ENCODE assay signal across 1 cellular context in the genomic region with DNA sequence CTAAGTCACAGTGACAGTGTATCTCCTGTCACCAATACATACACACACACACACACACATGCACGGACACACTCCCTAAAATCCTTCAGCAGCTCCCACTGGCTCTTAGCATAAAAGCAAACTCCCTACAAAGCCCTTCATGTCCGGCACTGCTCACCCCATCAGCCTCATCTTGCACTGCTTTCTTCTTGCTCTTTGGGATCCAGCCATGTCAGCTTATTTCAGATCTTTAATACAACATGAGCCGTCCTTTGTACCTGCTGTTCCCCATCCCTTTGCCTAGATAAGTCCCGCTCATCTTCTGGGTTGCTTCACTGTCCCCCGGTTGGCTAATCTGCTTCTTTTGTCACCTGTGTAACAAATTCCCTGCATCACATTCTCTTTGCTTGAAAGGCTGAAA.
TF ChIP-seq lines count a peak whose summit lies in the region.

No MANE protein-coding gene starts in this region.

TF ChIP-seq in SK-N-SH, 30 proteins besides CTCF, POLR2A, EP300 and RAD21 (continued from another document):
- TF ChIP-seq NFIC (IDR thresholded peaks at IDR 0.05; ENCODE audit: borderline replicate concordance) (no peak), TAF1 (IDR thresholded peaks at IDR 0.05; ENCODE audit: borderline replicate concordance, low read depth, low read length) (no peak), JUND (IDR thresholded peaks at IDR 0.05) (no peak), EZH2phosphoT487 (IDR thresholded peaks at IDR 0.05; ENCODE audit: borderline replicate concordance, low read depth) (no peak)
TF ChIP-seq in SK-N-SH: peak in this region for 0.
